In genomic region chr6:5672581-5673011, GRCh38 we compare ENCODE assay signal across 10 cellular contexts.
DNase-seq lines count a peak whose midpoint lies in the region; ATAC-seq, FAIRE-seq and TF ChIP-seq lines count a peak whose summit lies in the region.
"Had no signal": no experiment of that assay in that cellular context is flagged by ENCODE, and none has a peak within 500 bp of the region (broad histone marks: within the 10 kb centered on the region; RNA-seq: fewer than 3 reads in every experiment).

No MANE protein-coding gene starts in this region.

- H3K79me2 ChIP-seq in HepG2 (ENCODE audit: insufficient read depth, low read length): no peaks in the 10 kb centered on the region

- TF ChIP-seq EP300 in HepG2 (IDR thresholded peaks at IDR 0.05; ENCODE audit: low read depth in 2 of 2, low read length in 2 of 2) (no peak), HepG2 (CRISPR knock-in tag; IDR thresholded peaks at IDR 0.05; ENCODE audit: borderline replicate concordance) (no peak)

- CTCF ChIA-PET in A673 (lab: Charles Lee): interaction anchor here (2.0 kb wide), 1 partner anchor 201 kb away, joined by 15 read pairs; no protein-coding TSS in a partner anchor
- CTCF ChIA-PET in HepG2 (lab: Yijun Ruan, JAX; ENCODE audit: low intra/inter-chr PET ratio, low total read pairs): no interaction called here

- TF ChIP-seq RAD21 in HepG2 (CRISPR knock-in tag; IDR thresholded peaks at IDR 0.05): no peak

- POLR2A ChIA-PET in A673 (lab: Charles Lee; ENCODE audit: low non-redundant PET) (no interaction called here), HepG2 (lab: Yijun Ruan, JAX) (no interaction called here)

- no peaks in the 10 kb centered on the region for H3K9me3 ChIP-seq in A673 (ENCODE audit: low read depth, low read length, poor library complexity, severe bottlenecking)
- H3K9me3 ChIP-seq in HUES48 (ENCODE audit: control insufficient read depth, insufficient read depth, low read length): no peaks in the 10 kb centered on the region
- no peaks in the 10 kb centered on the region for H3K9me3 ChIP-seq in HepG2 (ENCODE audit: low read length)

- FAIRE-seq in bronchial epithelial cell (lab: Jason Lieb, UNC): no peak
- no peak for FAIRE-seq in HepG2 (lab: Jason Lieb, UNC)

- BruUV-seq in A673 (replicated peaks; lab: Mats Ljungman, UMichigan) (no TSS peak), HepG2 (replicated peaks; lab: Mats Ljungman, UMichigan) (no TSS peak)

- no peak for TF ChIP-seq POLR2A in HepG2 (IDR thresholded peaks at IDR 0.05; ENCODE audit: insufficient read depth in 1 of 2, low read depth in 2 of 2, low read length in 2 of 2)

- DNase-seq in A673 (ENCODE audit: low spot score) (peak; percentile 36), bronchial epithelial cell (ENCODE audit: low read depth) (peak; percentile 91), medulla oblongata (ENCODE audit: extremely low spot score) (peak; percentile 69), HepG2 (ENCODE audit: low spot score) (no peak)
- DNase-seq: naive B cell, OCI-M1 had no signal

- ATAC-seq in HG03521 (IDR thresholded peaks at IDR 0.05; ENCODE audit: unreplicated experiment): no peak
- no peak for ATAC-seq in HG02623 (IDR thresholded peaks at IDR 0.05; ENCODE audit: unreplicated experiment)
- ATAC-seq in GM21390 (IDR thresholded peaks at IDR 0.05; ENCODE audit: unreplicated experiment): no peak
- no peak for ATAC-seq in HepG2

- H3K9ac ChIP-seq in HUES48 (ENCODE audit: low read depth, low read length) (no peak overlapping the region), HepG2 (ENCODE audit: insufficient read depth, low read depth, low read length) (no peak overlapping the region)

- no peaks in the 10 kb centered on the region for H4K20me1 ChIP-seq in HepG2 (ENCODE audit: insufficient read depth, low read length)

- H3K27me3 ChIP-seq in A673 (replicated peaks; ENCODE audit: insufficient read depth, low read depth, low read length, poor library complexity) (no peaks in the 10 kb centered on the region), HUES48 (ENCODE audit: control insufficient read depth, insufficient read depth, low read length) (no peaks in the 10 kb centered on the region), bronchial epithelial cell (ENCODE audit: control insufficient read depth, insufficient read depth, low read length) (no peaks in the 10 kb centered on the region), HepG2 (ENCODE audit: control insufficient read depth in 1 of 2, insufficient read depth in 2 of 2, low read length in 2 of 2) (no peaks in the 10 kb centered on the region)

- intact Hi-C loops in A673 (cut with micrococcal nuclease; ENCODE audit: unreplicated experiment): no loop called here
- intact Hi-C loops in HepG2 (cut with micrococcal nuclease; ENCODE audit: unreplicated experiment): no loop called here

- in situ Hi-C loops in HepG2 (cut with HindIII; ENCODE audit: extremely low pct_ligation_motif_present, low pct_unique_long_range_greater_than_20kb): no loop called here

- no peak overlapping the region for H2AFZ ChIP-seq in HepG2 (ENCODE audit: low read length)

- TF ChIP-seq CTCF in A673 (conservative IDR thresholded peaks at IDR 0.05; ENCODE audit: low read depth, low read length): no peak
- no peak for TF ChIP-seq CTCF in bronchial epithelial cell (IDR thresholded peaks at IDR 0.05; ENCODE audit: insufficient read depth, low read length, severe bottlenecking)
- TF ChIP-seq CTCF in HepG2 (CRISPR knock-in tag; IDR thresholded peaks at IDR 0.05): no peak

- peaks cover 72% of the 10 kb centered on the region for H3K4me1 ChIP-seq in A673 (ENCODE audit: insufficient read depth, low read length, poor library complexity, severe bottlenecking)
- peaks cover 24% of the 10 kb centered on the region for H3K4me1 ChIP-seq in HUES48 (ENCODE audit: control insufficient read depth, insufficient read depth, low read length)
- H3K4me1 ChIP-seq in HepG2 (ENCODE audit: insufficient read depth, low read length): no peaks in the 10 kb centered on the region

- no peak overlapping the region for H3K4me2 ChIP-seq in HepG2 (ENCODE audit: low read depth, low read length)

- WGBS in HepG2 (ENCODE audit: low lambda C conversion rate): 96% methylated on average over 3 of the region's 3 CpGs

- H3K27ac ChIP-seq in A673 (ENCODE audit: low read depth, low read length, poor library complexity, severe bottlenecking) (peak overlapping the region; percentile 93), HUES48 (ENCODE audit: low read depth, low read length) (peak overlapping the region; percentile 65), HepG2 (ENCODE audit: extremely low read length, insufficient read depth, low read length) (no peak overlapping the region)

- H3K36me3 ChIP-seq in A673 (ENCODE audit: insufficient read depth, low read length, poor library complexity, severe bottlenecking) (no peaks in the 10 kb centered on the region), HUES48 (ENCODE audit: control insufficient read depth, insufficient read depth, low read length) (no peaks in the 10 kb centered on the region), bronchial epithelial cell (ENCODE audit: control insufficient read depth, insufficient read depth, low read length) (no peaks in the 10 kb centered on the region), HepG2 (replicated peaks in 1 of 2; ENCODE audit: control insufficient read depth in 1 of 2, insufficient read depth in 2 of 2, low read length in 2 of 2) (no peaks in the 10 kb centered on the region)

- H3K4me3 ChIP-seq in A673 (ENCODE audit: low read depth, low read length, poor library complexity, severe bottlenecking) (no peak overlapping the region), HUES48 (ENCODE audit: low read depth, low read length) (no peak overlapping the region), bronchial epithelial cell (ENCODE audit: low read depth, low read length) (no peak overlapping the region), HepG2 (replicated peaks in 1 of 3; ENCODE audit: insufficient read depth in 1 of 3, low read depth in 2 of 3, low read length in 3 of 3) (no peak overlapping the region)

TF ChIP-seq in HepG2, 621 proteins besides CTCF, POLR2A, EP300 and RAD21:
- TF ChIP-seq ZNF292 (CRISPR knock-in tag; IDR thresholded peaks at IDR 0.05; ENCODE audit: borderline replicate concordance, low read depth) (no peak), NFIB (CRISPR knock-in tag; IDR thresholded peaks at IDR 0.05; ENCODE audit: borderline replicate concordance) (no peak), HNRNPK (IDR thresholded peaks at IDR 0.05; ENCODE audit: low read depth, low read length, poor library complexity, severe bottlenecking) (no peak), BATF2 (CRISPR knock-in tag; IDR thresholded peaks at IDR 0.05) (no peak), ZNF552 (CRISPR knock-in tag; IDR thresholded peaks at IDR 0.05; ENCODE audit: borderline replicate concordance) (no peak), ZNF800 (CRISPR knock-in tag; IDR thresholded peaks at IDR 0.05) (no peak), FUBP1 (CRISPR knock-in tag; IDR thresholded peaks at IDR 0.05; ENCODE audit: borderline replicate concordance) (no peak), ZNF20 (CRISPR knock-in tag; IDR thresholded peaks at IDR 0.05) (no peak)
